ENCODE assay signal across 20 cellular contexts in genomic region chr7:42935861-42936260, GRCh38.
"Had no signal": no experiment of that assay in that cellular context is flagged by ENCODE, and none has a peak within 500 bp of the region (broad histone marks: within the 10 kb centered on the region; RNA-seq: fewer than 3 reads in every experiment).

No MANE protein-coding gene starts in this region.

- H3K27me3 ChIP-seq: cardiac muscle cell, upper lobe of left lung had no signal

- H3K9me3 Mint-ChIP-seq: activated B cell treated with CpG ODN at 0.5 μM for 24 hours; activated CD4-positive, alpha-beta T cell treated with anti-CD3 and anti-CD28 coated beads, Interleukin-2, amount 10 ng/mL, durations not matched to agents 7 days and 5 days; activated naive CD4-positive, alpha-beta T cell treated with anti-CD3 and anti-CD28 coated beads, Interleukin-2, amount 10 ng/mL, durations not matched to agents 7 days and 5 days; naive B cell had no signal

- FAIRE-seq: small intestine had no signal

- H3K4me1 ChIP-seq: prostate gland had no signal

- H3K27me3 Mint-ChIP-seq: activated B cell treated with CpG ODN at 0.5 μM for 24 hours; activated CD4-positive, alpha-beta T cell treated with anti-CD3 and anti-CD28 coated beads, Interleukin-2, amount 10 ng/mL, durations not matched to agents 7 days and 5 days; activated naive CD4-positive, alpha-beta T cell treated with anti-CD3 and anti-CD28 coated beads, Interleukin-2, amount 10 ng/mL, durations not matched to agents 7 days and 5 days; naive B cell had no signal

- H3K27ac ChIP-seq: cardiac muscle cell, prostate gland, thoracic aorta, upper lobe of left lung had no signal

- DNase-seq: activated B cell treated with CpG ODN at 0.5 μM for 24 hours; activated CD4-positive, alpha-beta T cell treated with anti-CD3 and anti-CD28 coated beads, Interleukin-2, amount 10 ng/mL, durations not matched to agents 7 days and 5 days; activated CD8-positive, alpha-beta memory T cell treated with anti-CD3 and anti-CD28 coated beads for 24 hours; activated CD8-positive, alpha-beta memory T cell treated with anti-CD3 and anti-CD28 coated beads, Interleukin-2, amount 50 U/mL, for 48 hours; activated naive CD4-positive, alpha-beta T cell treated with anti-CD3 and anti-CD28 coated beads, Interleukin-2, amount 10 ng/mL, durations not matched to agents 7 days and 5 days; amniotic stem cell; dermis blood vessel endothelial cell; effector memory CD4-positive, alpha-beta T cell; left ventricle myocardium superior; mucosa of descending colon; naive B cell; right cardiac atrium; small intestine; stimulated activated CD4-positive, alpha-beta T cell treated with anti-CD3 and anti-CD28 coated beads, Interleukin-15, amount 100 ng/mL, for 24 hours; stimulated activated CD4-positive, alpha-beta T cell treated with anti-CD3 and anti-CD28 coated beads, Interleukin-4, amount 100 ng/mL, for 1 hour; T-helper 9 cell; upper lobe of left lung had no signal

- H3K9me3 ChIP-seq: mucosa of descending colon, prostate gland, thoracic aorta, upper lobe of left lung had no signal

- H3K27ac Mint-ChIP-seq: activated B cell treated with CpG ODN at 0.5 μM for 24 hours; activated CD4-positive, alpha-beta T cell treated with anti-CD3 and anti-CD28 coated beads, Interleukin-2, amount 10 ng/mL, durations not matched to agents 7 days and 5 days; activated naive CD4-positive, alpha-beta T cell treated with anti-CD3 and anti-CD28 coated beads, Interleukin-2, amount 10 ng/mL, durations not matched to agents 7 days and 5 days had no signal

- H3K4me3 ChIP-seq: cardiac muscle cell, mucosa of descending colon, prostate gland, thoracic aorta, upper lobe of left lung had no signal

- H3K36me3 ChIP-seq: prostate gland had no signal

- H3K4me3 Mint-ChIP-seq: activated B cell treated with CpG ODN at 0.5 μM for 24 hours; activated CD4-positive, alpha-beta T cell treated with anti-CD3 and anti-CD28 coated beads, Interleukin-2, amount 10 ng/mL, durations not matched to agents 7 days and 5 days; activated naive CD4-positive, alpha-beta T cell treated with anti-CD3 and anti-CD28 coated beads, Interleukin-2, amount 10 ng/mL, durations not matched to agents 7 days and 5 days had no signal

- ATAC-seq: left ventricle myocardium superior, mucosa of descending colon, right cardiac atrium had no signal
